ENCODE assay signal across 8 cellular contexts in genomic region chr5:43627028-43627427, GRCh38. TPM values are rescaled to one million over a fixed set of nuclear protein-coding genes. Genes with fewer than 3 reads are reported as not detected.
DNase-seq lines count a peak whose midpoint lies in the region; ATAC-seq and TF ChIP-seq lines count a peak whose summit lies in the region.

No MANE protein-coding gene starts in this region.

- H3K4me2 ChIP-seq in OCI-LY7 (ENCODE audit: low read length) (no peak overlapping the region), parathyroid adenoma (ENCODE audit: low read length) (no peak overlapping the region)

- POLR2A ChIA-PET in HEK293 (lab: Yijun Ruan, JAX) = no interaction called here
- POLR2A ChIA-PET in OCI-LY7 (lab: Charles Lee) = interaction anchor here (0.6 to 1.4 kb wide), 2 partner anchors 24 to 80 kb away, joined by 4 to 5 read pairs; partner anchors contain the start of gene NNT

- no peaks in the 10 kb centered on the region for H4K20me1 ChIP-seq in OCI-LY7 (ENCODE audit: insufficient read depth, low read length)

- CTCF ChIA-PET in HEK293 (lab: Yijun Ruan, JAX) = interaction anchor here (0.8 to 2.7 kb wide), 7 partner anchors 9 to 202 kb away, joined by 3 to 12 read pairs (median 4); partner anchors contain the start of gene NNT
- CTCF ChIA-PET in OCI-LY7 (lab: Charles Lee; ENCODE audit: unreplicated experiment) = no interaction called here

- no peak overlapping the region for H2AFZ ChIP-seq in OCI-LY7 (ENCODE audit: low read length)
- no peak overlapping the region for H2AFZ ChIP-seq in parathyroid adenoma

- no peaks in the 10 kb centered on the region for H3K9me3 ChIP-seq in HEK293 (ENCODE audit: control insufficient read depth, insufficient read depth, low read depth, low read length)
- H3K9me3 ChIP-seq in OCI-LY7 (ENCODE audit: low read length) = no peaks in the 10 kb centered on the region
- H3K9me3 ChIP-seq in parathyroid adenoma (ENCODE audit: control insufficient read depth, low read length) = no peaks in the 10 kb centered on the region

- DNase-seq in CD1c-positive myeloid dendritic cell (ENCODE audit: extremely low spot score) (peak; percentile 45), OCI-LY7 (ENCODE audit: low spot score) (peak; percentile 31)
- DNase-seq in activated CD4-positive, alpha-beta T cell treated with anti-CD3 and anti-CD28 coated beads for 4 hours = no peak

- H3K27me3 ChIP-seq in parathyroid adenoma (ENCODE audit: control insufficient read depth, insufficient read depth, low read length) = no peaks in the 10 kb centered on the region

- no peaks in the 10 kb centered on the region for H3K79me2 ChIP-seq in OCI-LY7 (ENCODE audit: insufficient read depth, low read depth, low read length)
- peaks cover 3% of the 10 kb centered on the region for H3K79me2 ChIP-seq in parathyroid adenoma

- no peak overlapping the region for H3K27ac ChIP-seq in HEK293 (ENCODE audit: extremely low read depth, low read depth, low read length)
- H3K27ac ChIP-seq in OCI-LY7 (ENCODE audit: low read depth, low read length, poor library complexity, severe bottlenecking) = no peak overlapping the region
- no peak overlapping the region for H3K27ac ChIP-seq in parathyroid adenoma

- TF ChIP-seq CTCF in HEK293 (tag by site-specific recombination; IDR thresholded peaks at IDR 0.05) = peak; percentile 74
- peak; percentile 71 for TF ChIP-seq CTCF in OCI-LY7 (conservative IDR thresholded peaks at IDR 0.05; ENCODE audit: low read length)
- peak; percentile 46 for TF ChIP-seq CTCF in parathyroid adenoma (IDR thresholded peaks at IDR 0.05)

- H3K36me3 ChIP-seq in HEK293 (ENCODE audit: control insufficient read depth in 2 of 2, insufficient read depth in 1 of 2, low read length in 2 of 2) (peaks cover 24 to 49% of the 10 kb centered on the region in 2 experiments), OCI-LY7 (ENCODE audit: insufficient read depth, low read length) (peaks cover 35% of the 10 kb centered on the region), parathyroid adenoma (ENCODE audit: control insufficient read depth, insufficient read depth, low read length) (no peaks in the 10 kb centered on the region)

- no TSS peak for BruUV-seq in OCI-LY7 (replicated peaks; lab: Mats Ljungman, UMichigan)

- ATAC-seq in esophagus mucosa (peak; percentile 53), GM18861 (IDR thresholded peaks at IDR 0.05; ENCODE audit: unreplicated experiment) (no peak), HG03520 (IDR thresholded peaks at IDR 0.05; ENCODE audit: unreplicated experiment) (no peak)

- no peak overlapping the region for H3K4me3 ChIP-seq in HEK293 (ENCODE audit: low read depth, low read length)
- H3K4me3 ChIP-seq in OCI-LY7 (ENCODE audit: low read depth, low read length, poor library complexity, severe bottlenecking) = no peak overlapping the region
- no peak overlapping the region for H3K4me3 ChIP-seq in parathyroid adenoma (ENCODE audit: low read depth, low read length)

- intact Hi-C loops in OCI-LY7 (cut with micrococcal nuclease; ENCODE audit: unreplicated experiment) = no loop called here

- no peaks in the 10 kb centered on the region for H3K4me1 ChIP-seq in HEK293 (ENCODE audit: control insufficient read depth, insufficient read depth, low read length)
- no peaks in the 10 kb centered on the region for H3K4me1 ChIP-seq in OCI-LY7 (ENCODE audit: insufficient read depth, low read length, poor library complexity, severe bottlenecking)
- H3K4me1 ChIP-seq in parathyroid adenoma = no peaks in the 10 kb centered on the region

- H3K9me2 ChIP-seq in OCI-LY7 (ENCODE audit: insufficient read depth, low read length) = no peaks in the 10 kb centered on the region

- no peak overlapping the region for H3K9ac ChIP-seq in parathyroid adenoma

TF ChIP-seq in HEK293, 187 proteins besides CTCF, POLR2A, EP300 and RAD21:
- TF ChIP-seq IKZF3 (tag by site-specific recombination; IDR thresholded peaks at IDR 0.05) (0 out of 2 replicates have a peak, but pooled peaks have one; percentile 40), MEIS1 (CRISPR knock-in tag; IDR thresholded peaks at IDR 0.05; ENCODE audit: borderline replicate concordance) (no peak)

RNA-seq across cellular contexts. Expression of gene NNT, which starts 24.0 kb away (rescaled TPM):
- 33.6 and 42.2 TPM in 2 replicates for total RNA-seq in OCI-LY7 (2014; rRNA removed; shearing (Covaris generic))
- total RNA-seq in OCI-LY7 (2022) (98.3 and 120 TPM in 2 replicates), esophagus mucosa (34.2 TPM)

Comparison
In these comparisons a context has a peak if more than half of its experiments do, and no peak if none do; other contexts are left out.
1. DNase-seq: peak in CD1c-positive myeloid dendritic cell (single experiment) and OCI-LY7 (single experiment); none in activated CD4-positive, alpha-beta T cell treated with anti-CD3 and anti-CD28 coated beads for 4 hours (0 of 2).
2. Peak in every context shown above with its lines, with median percentiles within 50 percentile points of each other: CTCF ChIP-seq.